ENCODE assay signal across 8 cellular contexts in genomic region chr19:7522072-7522922, GRCh38. TPM values are rescaled to one million over a fixed set of nuclear protein-coding genes. Genes with fewer than 3 reads are reported as not detected.
DNase-seq lines count a peak whose midpoint lies in the region; ATAC-seq and TF ChIP-seq lines count a peak whose summit lies in the region.

Gene MCOLN1 (plus strand): TSS chr19:7522624. CDS start chr19:7522751, 127 bp downstream.

- CTCF ChIA-PET in Calu3 (lab: Charles Lee): interaction anchor here (0.5 to 0.8 kb wide), 2 partner anchors 149 to 168 kb away, joined by 3 to 4 read pairs; no protein-coding TSS in a partner anchor

- H3K4me1 Mint-ChIP-seq in Calu3 (ENCODE audit: low read depth, unreplicated experiment): peaks cover 9% of the 10 kb centered on the region

- no peaks in the 10 kb centered on the region for H3K9me3 Mint-ChIP-seq in Calu3 (ENCODE audit: low read depth, unreplicated experiment)

- H3K9me3 ChIP-seq in OCI-LY3 (ENCODE audit: insufficient read depth, low read length): no peaks in the 10 kb centered on the region
- no peaks in the 10 kb centered on the region for H3K9me3 ChIP-seq in mucosa of descending colon

- ATAC-seq in GM21515 (IDR thresholded peaks at IDR 0.05; ENCODE audit: unreplicated experiment) (peak; percentile 65), mucosa of descending colon (peak; percentile 98)

- H2AFZ ChIP-seq in OCI-LY3 (ENCODE audit: low read depth, low read length): peak within 1 kb of the TSS; percentile 89

- H3K27ac Mint-ChIP-seq in Calu3 (ENCODE audit: unreplicated experiment): peak within 1 kb of the TSS; percentile 83

- H3K4me2 ChIP-seq in OCI-LY3 (ENCODE audit: low read length): peak within 1 kb of the TSS; percentile 96

- H3K36me3 ChIP-seq in OCI-LY3 (replicated peaks; ENCODE audit: low read depth, low read length) (no peaks in the 10 kb centered on the region), mucosa of descending colon (ENCODE audit: low read depth) (no peaks in the 10 kb centered on the region)

- H4K20me1 ChIP-seq in OCI-LY3 (ENCODE audit: insufficient read depth, low read length): no peaks in the 10 kb centered on the region

- peak within 1 kb of the TSS; percentile 68 for H3K9ac ChIP-seq in OCI-LY3 (ENCODE audit: low read length)

- DNase-seq in Calu3 (peak; percentile 97), HuH-7.5 (ENCODE audit: low spot score) (peak; percentile 100), activated T-cell treated with anti-CD3 and anti-CD28 coated beads for 1 hour (ENCODE audit: low read depth) (peak; percentile 100), epidermal melanocyte (ENCODE audit: insufficient read length, low spot score) (peak; percentile 100), mucosa of descending colon (peak; percentile 99 to 100 (median 100))
- peak; percentile 100 for DNase-seq in stimulated activated CD8-positive, alpha-beta memory T cell treated with anti-CD3 and anti-CD28 coated beads, Interleukin-4, amount 100 ng/mL, for 24 hours (ENCODE audit: low read depth)

- H3K36me3 Mint-ChIP-seq in Calu3 (ENCODE audit: insufficient read depth, unreplicated experiment): peaks cover 25% of the 10 kb centered on the region

- BruUV-seq in Calu3 (replicated peaks; lab: Mats Ljungman, UMichigan): no TSS peak

- no peak within 1 kb of the TSS for H3K27ac ChIP-seq in OCI-LY3 (ENCODE audit: low read length)

- 0 out of 2 replicates have a peak, but pooled peaks cover 5% of the 10 kb centered on the region for H3K79me2 ChIP-seq in OCI-LY3 (ENCODE audit: low read length)

- intact Hi-C loops in Calu3 (cut with micrococcal nuclease; ENCODE audit: unreplicated experiment) (no loop called here), mucosa of descending colon (cut with DNase I, micrococcal nuclease) (no loop called here)

- peak within 1 kb of the TSS; percentile 77 for H3K4me3 ChIP-seq in OCI-LY3 (ENCODE audit: low read length)
- H3K4me3 ChIP-seq in mucosa of descending colon: peak within 1 kb of the TSS; percentile 39

- TF ChIP-seq CTCF in Calu3 (IDR thresholded peaks at IDR 0.05; ENCODE audit: unreplicated experiment): no peak
- no peak for TF ChIP-seq CTCF in OCI-LY3 (IDR thresholded peaks at IDR 0.05; ENCODE audit: low read depth, low read length)
- no peak for TF ChIP-seq CTCF in mucosa of descending colon (IDR thresholded peaks at IDR 0.05)

- no peaks in the 10 kb centered on the region for H3K27me3 ChIP-seq in OCI-LY3 (ENCODE audit: low read depth, low read length)

- peak within 1 kb of the TSS; percentile 62 for H3K4me3 Mint-ChIP-seq in Calu3 (ENCODE audit: low read depth, unreplicated experiment)

- H3K27me3 Mint-ChIP-seq in Calu3 (ENCODE audit: unreplicated experiment): no peaks in the 10 kb centered on the region

- H3K4me1 ChIP-seq in OCI-LY3 (ENCODE audit: low read length): peaks cover 11% of the 10 kb centered on the region
- H3K4me1 ChIP-seq in mucosa of descending colon (ENCODE audit: low read depth): peaks cover 18% of the 10 kb centered on the region

RNA-seq across cellular contexts. Expression of gene MCOLN1, which starts in this region (rescaled TPM):
- total RNA-seq in Calu3 (2022) (13.1 TPM in 2 replicates), mucosa of descending colon (10 to 100 TPM; 29.5 to 40.1 (median 31.7) TPM)
